In genomic region chr13:75458696-75459422, GRCh38 we compare ENCODE assay signal across 1 cellular context.
A peak's percentile ranks its signal among the peaks of the same experiment; 100 is the strongest.
TF ChIP-seq lines count a peak whose summit lies in the region.

No MANE protein-coding gene starts in this region.

TF ChIP-seq in HepG2, 621 proteins besides CTCF, POLR2A, EP300 and RAD21 (continued from another document and continues in another):
- TF ChIP-seq, protein P1, sequence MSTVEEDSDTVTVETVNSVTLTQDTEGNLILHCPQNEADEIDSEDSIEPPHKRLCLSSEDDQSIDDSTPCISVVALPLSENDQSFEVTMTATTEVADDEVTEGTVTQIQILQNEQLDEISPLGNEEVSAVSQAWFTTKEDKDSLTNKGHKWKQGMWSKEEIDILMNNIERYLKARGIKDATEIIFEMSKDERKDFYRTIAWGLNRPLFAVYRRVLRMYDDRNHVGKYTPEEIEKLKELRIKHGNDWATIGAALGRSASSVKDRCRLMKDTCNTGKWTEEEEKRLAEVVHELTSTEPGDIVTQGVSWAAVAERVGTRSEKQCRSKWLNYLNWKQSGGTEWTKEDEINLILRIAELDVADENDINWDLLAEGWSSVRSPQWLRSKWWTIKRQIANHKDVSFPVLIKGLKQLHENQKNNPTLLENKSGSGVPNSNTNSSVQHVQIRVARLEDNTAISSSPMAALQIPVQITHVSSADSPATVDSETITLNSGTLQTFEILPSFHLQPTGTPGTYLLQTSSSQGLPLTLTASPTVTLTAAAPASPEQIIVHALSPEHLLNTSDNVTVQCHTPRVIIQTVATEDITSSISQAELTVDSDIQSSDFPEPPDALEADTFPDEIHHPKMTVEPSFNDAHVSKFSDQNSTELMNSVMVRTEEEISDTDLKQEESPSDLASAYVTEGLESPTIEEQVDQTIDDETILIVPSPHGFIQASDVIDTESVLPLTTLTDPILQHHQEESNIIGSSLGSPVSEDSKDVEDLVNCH (CRISPR knock-in tag; IDR thresholded peaks at IDR 0.05), result no peak
- no peak for TF ChIP-seq SRSF4 (IDR thresholded peaks at IDR 0.05; ENCODE audit: low read depth, low read length, poor library complexity, severe bottlenecking)
- TF ChIP-seq, protein P2, sequence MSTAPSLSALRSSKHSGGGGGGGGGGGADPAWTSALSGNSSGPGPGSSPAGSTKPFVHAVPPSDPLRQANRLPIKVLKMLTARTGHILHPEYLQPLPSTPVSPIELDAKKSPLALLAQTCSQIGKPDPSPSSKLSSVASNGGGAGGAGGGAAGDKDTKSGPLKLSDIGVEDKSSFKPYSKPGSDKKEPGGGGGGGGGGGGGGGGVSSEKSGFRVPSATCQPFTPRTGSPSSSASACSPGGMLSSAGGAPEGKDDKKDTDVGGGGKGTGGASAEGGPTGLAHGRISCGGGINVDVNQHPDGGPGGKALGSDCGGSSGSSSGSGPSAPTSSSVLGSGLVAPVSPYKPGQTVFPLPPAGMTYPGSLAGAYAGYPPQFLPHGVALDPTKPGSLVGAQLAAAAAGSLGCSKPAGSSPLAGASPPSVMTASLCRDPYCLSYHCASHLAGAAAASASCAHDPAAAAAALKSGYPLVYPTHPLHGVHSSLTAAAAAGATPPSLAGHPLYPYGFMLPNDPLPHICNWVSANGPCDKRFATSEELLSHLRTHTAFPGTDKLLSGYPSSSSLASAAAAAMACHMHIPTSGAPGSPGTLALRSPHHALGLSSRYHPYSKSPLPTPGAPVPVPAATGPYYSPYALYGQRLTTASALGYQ (CRISPR knock-in tag; IDR thresholded peaks at IDR 0.05), result peak; percentile 72
- no peak; the same call in 1 of the 2 replicates for TF ChIP-seq MEIS1 (CRISPR knock-in tag; IDR thresholded peaks at IDR 0.05; ENCODE audit: borderline replicate concordance)
- TF ChIP-seq, protein P3, sequence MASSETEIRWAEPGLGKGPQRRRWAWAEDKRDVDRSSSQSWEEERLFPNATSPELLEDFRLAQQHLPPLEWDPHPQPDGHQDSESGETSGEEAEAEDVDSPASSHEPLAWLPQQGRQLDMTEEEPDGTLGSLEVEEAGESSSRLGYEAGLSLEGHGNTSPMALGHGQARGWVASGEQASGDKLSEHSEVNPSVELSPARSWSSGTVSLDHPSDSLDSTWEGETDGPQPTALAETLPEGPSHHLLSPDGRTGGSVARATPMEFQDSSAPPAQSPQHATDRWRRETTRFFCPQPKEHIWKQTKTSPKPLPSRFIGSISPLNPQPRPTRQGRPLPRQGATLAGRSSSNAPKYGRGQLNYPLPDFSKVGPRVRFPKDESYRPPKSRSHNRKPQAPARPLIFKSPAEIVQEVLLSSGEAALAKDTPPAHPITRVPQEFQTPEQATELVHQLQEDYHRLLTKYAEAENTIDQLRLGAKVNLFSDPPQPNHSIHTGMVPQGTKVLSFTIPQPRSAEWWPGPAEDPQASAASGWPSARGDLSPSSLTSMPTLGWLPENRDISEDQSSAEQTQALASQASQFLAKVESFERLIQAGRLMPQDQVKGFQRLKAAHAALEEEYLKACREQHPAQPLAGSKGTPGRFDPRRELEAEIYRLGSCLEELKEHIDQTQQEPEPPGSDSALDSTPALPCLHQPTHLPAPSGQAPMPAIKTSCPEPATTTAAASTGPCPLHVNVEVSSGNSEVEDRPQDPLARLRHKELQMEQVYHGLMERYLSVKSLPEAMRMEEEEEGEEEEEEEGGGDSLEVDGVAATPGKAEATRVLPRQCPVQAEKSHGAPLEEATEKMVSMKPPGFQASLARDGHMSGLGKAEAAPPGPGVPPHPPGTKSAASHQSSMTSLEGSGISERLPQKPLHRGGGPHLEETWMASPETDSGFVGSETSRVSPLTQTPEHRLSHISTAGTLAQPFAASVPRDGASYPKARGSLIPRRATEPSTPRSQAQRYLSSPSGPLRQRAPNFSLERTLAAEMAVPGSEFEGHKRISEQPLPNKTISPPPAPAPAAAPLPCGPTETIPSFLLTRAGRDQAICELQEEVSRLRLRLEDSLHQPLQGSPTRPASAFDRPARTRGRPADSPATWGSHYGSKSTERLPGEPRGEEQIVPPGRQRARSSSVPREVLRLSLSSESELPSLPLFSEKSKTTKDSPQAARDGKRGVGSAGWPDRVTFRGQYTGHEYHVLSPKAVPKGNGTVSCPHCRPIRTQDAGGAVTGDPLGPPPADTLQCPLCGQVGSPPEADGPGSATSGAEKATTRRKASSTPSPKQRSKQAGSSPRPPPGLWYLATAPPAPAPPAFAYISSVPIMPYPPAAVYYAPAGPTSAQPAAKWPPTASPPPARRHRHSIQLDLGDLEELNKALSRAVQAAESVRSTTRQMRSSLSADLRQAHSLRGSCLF (CRISPR knock-in tag; IDR thresholded peaks at IDR 0.05; ENCODE audit: borderline replicate concordance), result no peak
- peak; percentile 76 for TF ChIP-seq HNF4A (CRISPR knock-in tag; IDR thresholded peaks at IDR 0.05)
- TF ChIP-seq HIC2 (CRISPR knock-in tag; IDR thresholded peaks at IDR 0.05; ENCODE audit: low read depth), result peak; percentile 99
- peak; percentile 45 for TF ChIP-seq CBX1 (IDR thresholded peaks at IDR 0.05; ENCODE audit: low read depth)
- TF ChIP-seq, protein P4, sequence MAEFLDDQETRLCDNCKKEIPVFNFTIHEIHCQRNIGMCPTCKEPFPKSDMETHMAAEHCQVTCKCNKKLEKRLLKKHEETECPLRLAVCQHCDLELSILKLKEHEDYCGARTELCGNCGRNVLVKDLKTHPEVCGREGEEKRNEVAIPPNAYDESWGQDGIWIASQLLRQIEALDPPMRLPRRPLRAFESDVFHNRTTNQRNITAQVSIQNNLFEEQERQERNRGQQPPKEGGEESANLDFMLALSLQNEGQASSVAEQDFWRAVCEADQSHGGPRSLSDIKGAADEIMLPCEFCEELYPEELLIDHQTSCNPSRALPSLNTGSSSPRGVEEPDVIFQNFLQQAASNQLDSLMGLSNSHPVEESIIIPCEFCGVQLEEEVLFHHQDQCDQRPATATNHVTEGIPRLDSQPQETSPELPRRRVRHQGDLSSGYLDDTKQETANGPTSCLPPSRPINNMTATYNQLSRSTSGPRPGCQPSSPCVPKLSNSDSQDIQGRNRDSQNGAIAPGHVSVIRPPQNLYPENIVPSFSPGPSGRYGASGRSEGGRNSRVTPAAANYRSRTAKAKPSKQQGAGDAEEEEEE (CRISPR knock-in tag; IDR thresholded peaks at IDR 0.05; ENCODE audit: borderline replicate concordance), result no peak
- 0 out of 2 replicates have a peak, but pooled peaks have one; percentile 39 for TF ChIP-seq ZNF263 (CRISPR knock-in tag; IDR thresholded peaks at IDR 0.05)
- TF ChIP-seq ZNF264 (CRISPR knock-in tag; IDR thresholded peaks at IDR 0.05), result peak; percentile 18; the same call in 1 of the 2 replicates
- TF ChIP-seq ZNF563 (CRISPR knock-in tag; IDR thresholded peaks at IDR 0.05), result no peak
- TF ChIP-seq SRSF1 (optimal IDR thresholded peaks at IDR 0.05; ENCODE audit: low read depth, low read length), result no peak
- TF ChIP-seq TEAD3 (CRISPR knock-in tag; optimal IDR thresholded peaks at IDR 0.05; ENCODE audit: borderline replicate concordance), result peak; percentile 77
- TF ChIP-seq, protein P5, sequence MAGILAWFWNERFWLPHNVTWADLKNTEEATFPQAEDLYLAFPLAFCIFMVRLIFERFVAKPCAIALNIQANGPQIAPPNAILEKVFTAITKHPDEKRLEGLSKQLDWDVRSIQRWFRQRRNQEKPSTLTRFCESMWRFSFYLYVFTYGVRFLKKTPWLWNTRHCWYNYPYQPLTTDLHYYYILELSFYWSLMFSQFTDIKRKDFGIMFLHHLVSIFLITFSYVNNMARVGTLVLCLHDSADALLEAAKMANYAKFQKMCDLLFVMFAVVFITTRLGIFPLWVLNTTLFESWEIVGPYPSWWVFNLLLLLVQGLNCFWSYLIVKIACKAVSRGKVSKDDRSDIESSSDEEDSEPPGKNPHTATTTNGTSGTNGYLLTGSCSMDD (CRISPR knock-in tag; IDR thresholded peaks at IDR 0.05), result no peak
- TF ChIP-seq PHF5A (CRISPR knock-in tag; IDR thresholded peaks at IDR 0.05; ENCODE audit: low read depth, unreplicated experiment), result no peak
- TF ChIP-seq NFIB (CRISPR knock-in tag; IDR thresholded peaks at IDR 0.05; ENCODE audit: borderline replicate concordance), result no peak
- TF ChIP-seq MZF1 (CRISPR knock-in tag; IDR thresholded peaks at IDR 0.05; ENCODE audit: borderline replicate concordance), result no peak
- no peak for TF ChIP-seq STAT5B (CRISPR knock-in tag; IDR thresholded peaks at IDR 0.05)
- no peak for TF ChIP-seq CC2D1A (CRISPR knock-in tag; IDR thresholded peaks at IDR 0.05)
- TF ChIP-seq ZNF891 (CRISPR knock-in tag; IDR thresholded peaks at IDR 0.05), result no peak
- no peak for TF ChIP-seq SALL2 (CRISPR knock-in tag; IDR thresholded peaks at IDR 0.05)
- peak; percentile 67 for TF ChIP-seq ELF1 (CRISPR knock-in tag; IDR thresholded peaks at IDR 0.05)
- no peak; the same call in 1 of the 2 replicates for TF ChIP-seq ZNF772 (CRISPR knock-in tag; IDR thresholded peaks at IDR 0.05)
- TF ChIP-seq ZNF782 (CRISPR knock-in tag; IDR thresholded peaks at IDR 0.05; ENCODE audit: borderline replicate concordance), result no peak
- TF ChIP-seq ZBTB8A (CRISPR knock-in tag; IDR thresholded peaks at IDR 0.05; ENCODE audit: borderline replicate concordance, low read depth), result no peak
- no peak for TF ChIP-seq NCOA5 (CRISPR knock-in tag; IDR thresholded peaks at IDR 0.05)
- no peak for TF ChIP-seq ZNF703 (CRISPR knock-in tag; IDR thresholded peaks at IDR 0.05; ENCODE audit: borderline replicate concordance)
- TF ChIP-seq, protein P6, sequence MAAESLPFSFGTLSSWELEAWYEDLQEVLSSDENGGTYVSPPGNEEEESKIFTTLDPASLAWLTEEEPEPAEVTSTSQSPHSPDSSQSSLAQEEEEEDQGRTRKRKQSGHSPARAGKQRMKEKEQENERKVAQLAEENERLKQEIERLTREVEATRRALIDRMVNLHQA (CRISPR knock-in tag; IDR thresholded peaks at IDR 0.05), result no peak
- TF ChIP-seq ZNF777 (CRISPR knock-in tag; IDR thresholded peaks at IDR 0.05), result no peak
- peak; percentile 82; the same call in 1 of the 2 replicates for TF ChIP-seq PHF21A (CRISPR knock-in tag; IDR thresholded peaks at IDR 0.05)
- TF ChIP-seq TMF1 (CRISPR knock-in tag; IDR thresholded peaks at IDR 0.05; ENCODE audit: low read depth), result no peak
- TF ChIP-seq, protein P7, sequence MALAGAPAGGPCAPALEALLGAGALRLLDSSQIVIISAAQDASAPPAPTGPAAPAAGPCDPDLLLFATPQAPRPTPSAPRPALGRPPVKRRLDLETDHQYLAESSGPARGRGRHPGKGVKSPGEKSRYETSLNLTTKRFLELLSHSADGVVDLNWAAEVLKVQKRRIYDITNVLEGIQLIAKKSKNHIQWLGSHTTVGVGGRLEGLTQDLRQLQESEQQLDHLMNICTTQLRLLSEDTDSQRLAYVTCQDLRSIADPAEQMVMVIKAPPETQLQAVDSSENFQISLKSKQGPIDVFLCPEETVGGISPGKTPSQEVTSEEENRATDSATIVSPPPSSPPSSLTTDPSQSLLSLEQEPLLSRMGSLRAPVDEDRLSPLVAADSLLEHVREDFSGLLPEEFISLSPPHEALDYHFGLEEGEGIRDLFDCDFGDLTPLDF (CRISPR knock-in tag; IDR thresholded peaks at IDR 0.05), result no peak
- peak; percentile 88 for TF ChIP-seq ZBTB38 (CRISPR knock-in tag; IDR thresholded peaks at IDR 0.05)
- TF ChIP-seq, protein P8, sequence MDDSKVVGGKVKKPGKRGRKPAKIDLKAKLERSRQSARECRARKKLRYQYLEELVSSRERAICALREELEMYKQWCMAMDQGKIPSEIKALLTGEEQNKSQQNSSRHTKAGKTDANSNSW (CRISPR knock-in tag; IDR thresholded peaks at IDR 0.05; ENCODE audit: borderline replicate concordance), result no peak
- TF ChIP-seq HNF1A (IDR thresholded peaks at IDR 0.05; ENCODE audit: low read depth), result peak; percentile 58
- TF ChIP-seq HNF1A (CRISPR knock-in tag; IDR thresholded peaks at IDR 0.05; ENCODE audit: borderline replicate concordance), result peak; percentile 71; the same call in 1 of the 2 replicates
- TF ChIP-seq, protein P9, sequence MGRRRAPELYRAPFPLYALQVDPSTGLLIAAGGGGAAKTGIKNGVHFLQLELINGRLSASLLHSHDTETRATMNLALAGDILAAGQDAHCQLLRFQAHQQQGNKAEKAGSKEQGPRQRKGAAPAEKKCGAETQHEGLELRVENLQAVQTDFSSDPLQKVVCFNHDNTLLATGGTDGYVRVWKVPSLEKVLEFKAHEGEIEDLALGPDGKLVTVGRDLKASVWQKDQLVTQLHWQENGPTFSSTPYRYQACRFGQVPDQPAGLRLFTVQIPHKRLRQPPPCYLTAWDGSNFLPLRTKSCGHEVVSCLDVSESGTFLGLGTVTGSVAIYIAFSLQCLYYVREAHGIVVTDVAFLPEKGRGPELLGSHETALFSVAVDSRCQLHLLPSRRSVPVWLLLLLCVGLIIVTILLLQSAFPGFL (CRISPR knock-in tag; IDR thresholded peaks at IDR 0.05), result no peak
- no peak for TF ChIP-seq GPN1 (CRISPR knock-in tag; IDR thresholded peaks at IDR 0.05; ENCODE audit: borderline replicate concordance)
- TF ChIP-seq RNF2 (conservative IDR thresholded peaks at IDR 0.05; ENCODE audit: low read depth), result no peak
- peak; percentile 99 for TF ChIP-seq MIXL1 (CRISPR knock-in tag; IDR thresholded peaks at IDR 0.05)
